24 cellular contexts compared by ENCODE assay signal in the genomic region with DNA sequence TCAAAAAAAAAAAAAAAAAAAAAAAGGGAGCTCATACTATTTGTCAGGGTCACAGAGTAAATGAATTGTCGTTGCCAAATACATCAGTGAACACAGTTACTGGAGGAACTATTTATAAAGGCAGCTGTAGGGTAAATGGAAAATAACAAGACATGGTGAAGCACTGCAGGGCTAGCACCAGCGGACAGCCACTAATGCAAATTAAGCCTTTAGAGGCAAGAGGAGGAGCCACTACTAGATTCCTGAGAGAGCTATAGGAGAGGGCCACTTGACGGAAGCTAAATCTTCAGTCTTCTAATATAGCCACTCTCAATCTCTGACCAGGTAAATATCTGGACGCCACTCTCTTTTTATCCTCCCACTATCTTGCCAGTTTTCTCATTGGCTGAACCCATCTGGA.
"Had no signal": no experiment of that assay in that cellular context is flagged by ENCODE, and none has a peak within 500 bp of the region (broad histone marks: within the 10 kb centered on the region; RNA-seq: fewer than 3 reads in every experiment).

No MANE protein-coding gene starts in this region.

- H3K4me1 ChIP-seq: colonic mucosa, esophagus squamous epithelium, gastrocnemius medialis, heart right ventricle, lower lobe of right lung had no signal

- H3K4me1 Mint-ChIP-seq: endodermal cell; naive B cell; naive thymus-derived CD8-positive, alpha-beta T cell had no signal

- ATAC-seq: effector memory CD8-positive, alpha-beta T cell; esophagus mucosa; gastrocnemius medialis; heart right ventricle; left cardiac atrium; left ventricle myocardium superior; lower lobe of right lung; mucosa of descending colon; naive thymus-derived CD8-positive, alpha-beta T cell had no signal

- DNase-seq: colonic mucosa; cortex of kidney; effector CD8-positive, alpha-beta T cell; effector memory CD8-positive, alpha-beta T cell; endodermal cell; erythroblast; esophagus squamous epithelium; foreskin fibroblast; foreskin melanocyte; gastrocnemius medialis; glutamatergic neuron; head of caudate nucleus; heart right ventricle; hippocampal formation; left cardiac atrium; left ventricle myocardium superior; lower lobe of right lung; mesenchymal stem cell; mucosa of descending colon; naive B cell; naive thymus-derived CD8-positive, alpha-beta T cell had no signal

- H3K27ac ChIP-seq: colonic mucosa, epithelial cell of prostate, esophagus squamous epithelium, gastrocnemius medialis, heart right ventricle, lower lobe of right lung had no signal

- H3K36me3 Mint-ChIP-seq: naive B cell; naive thymus-derived CD8-positive, alpha-beta T cell had no signal

- H3K36me3 ChIP-seq: colonic mucosa, esophagus squamous epithelium, gastrocnemius medialis, heart right ventricle, lower lobe of right lung had no signal

- H3K27me3 Mint-ChIP-seq: dendritic cell treated with granulocyte-macrophage colony-stimulating factor and Interleukin-4, amounts not matched to agents 40 ng/mL and 50 ng/mL, for 4 days; effector memory CD8-positive, alpha-beta T cell; naive B cell had no signal

- H3K27ac Mint-ChIP-seq: dendritic cell treated with granulocyte-macrophage colony-stimulating factor and Interleukin-4, amounts not matched to agents 40 ng/mL and 50 ng/mL, for 4 days; effector memory CD8-positive, alpha-beta T cell; endodermal cell; naive B cell; naive thymus-derived CD8-positive, alpha-beta T cell had no signal

- H3K27me3 ChIP-seq: colonic mucosa, esophagus squamous epithelium, gastrocnemius medialis, heart right ventricle had no signal

- H3K9me3 ChIP-seq: colonic mucosa, esophagus squamous epithelium, gastrocnemius medialis, lower lobe of right lung had no signal

- H3K4me3 Mint-ChIP-seq: dendritic cell treated with granulocyte-macrophage colony-stimulating factor and Interleukin-4, amounts not matched to agents 40 ng/mL and 50 ng/mL, for 4 days; effector memory CD8-positive, alpha-beta T cell; endodermal cell; naive B cell; naive thymus-derived CD8-positive, alpha-beta T cell had no signal

- H3K4me3 ChIP-seq: colonic mucosa, esophagus squamous epithelium, gastrocnemius medialis, heart right ventricle, lower lobe of right lung, mucosa of descending colon had no signal
